Comparison of ENCODE assay signal across 10 cellular contexts in genomic region chr18:28087173-28087563, GRCh38.
DNase-seq lines count a peak whose midpoint lies in the region; ATAC-seq and TF ChIP-seq lines count a peak whose summit lies in the region.
"Had no signal": no experiment of that assay in that cellular context is flagged by ENCODE, and none has a peak within 500 bp of the region (broad histone marks: within the 10 kb centered on the region; RNA-seq: fewer than 3 reads in every experiment).

No MANE protein-coding gene starts in this region.

- DNase-seq in astrocyte of the spinal cord (ENCODE audit: low read depth, low spot score) = peak; percentile 46
- peak; percentile 23 for DNase-seq in kidney tubule cell (ENCODE audit: low spot score)
- DNase-seq in stromal cell of bone marrow (ENCODE audit: low read depth) = peak; percentile 30
- no peak for DNase-seq in spleen
- DNase-seq: activated CD4-positive, alpha-beta T cell treated with anti-CD3 and anti-CD28 coated beads, Interleukin-2, amount 50 U/mL, for 1 hour; activated naive CD8-positive, alpha-beta T cell treated with anti-CD3 and anti-CD28 coated beads, Interleukin-2, amount 50 U/mL, for 24 hours had no signal

- H3K36me3 ChIP-seq in HUES64 (ENCODE audit: insufficient read depth, low read length) = no peaks in the 10 kb centered on the region
- H3K36me3 ChIP-seq in spleen = no peaks in the 10 kb centered on the region

- no peak for ATAC-seq in GM21447 (IDR thresholded peaks at IDR 0.05; ENCODE audit: unreplicated experiment)
- no peak for ATAC-seq in GM21515 (IDR thresholded peaks at IDR 0.05; ENCODE audit: unreplicated experiment)
- ATAC-seq in GM18520 (IDR thresholded peaks at IDR 0.05; ENCODE audit: unreplicated experiment) = no peak
- ATAC-seq: activated naive CD8-positive, alpha-beta T cell treated with anti-CD3 and anti-CD28 coated beads, Interleukin-2, amount 50 U/mL, for 24 hours had no signal

- H3K9me3 ChIP-seq in HUES64 (ENCODE audit: insufficient read depth, low read depth, low read length) (no peaks in the 10 kb centered on the region), spleen (no peaks in the 10 kb centered on the region)

- intact Hi-C loops in spleen (cut with DNase I; ENCODE audit: low total_unique reads) = no loop called here

- no peak for TF ChIP-seq CTCF in astrocyte of the spinal cord (IDR thresholded peaks at IDR 0.05; ENCODE audit: low read depth, low read length)
- no peak for TF ChIP-seq CTCF in spleen (IDR thresholded peaks at IDR 0.05 in 8 of 11, conservative IDR thresholded peaks at IDR 0.05 in 3 of 11)

- H3K27me3 ChIP-seq in HUES64 (ENCODE audit: insufficient read depth, low read length) (peaks cover 43% of the 10 kb centered on the region), spleen (replicated peaks in 1 of 7) (no peaks in the 10 kb centered on the region)

- peaks cover 62% of the 10 kb centered on the region for H3K4me1 ChIP-seq in HUES64 (ENCODE audit: insufficient read depth, low read length)
- H3K4me1 ChIP-seq in spleen = no peaks in the 10 kb centered on the region

- in situ Hi-C loops in astrocyte of the spinal cord (cut with HindIII; ENCODE audit: low sequenced_read_pairs) = no loop called here

- WGBS in HUES64 = 66% methylated on average over 6 of the region's 6 CpGs
- WGBS in spleen, 5 donors = 81 to 86% (median 83%) methylated on average over 6 of the region's 6 CpGs

- no peak for TF ChIP-seq POLR2A in spleen (IDR thresholded peaks at IDR 0.05)

- H3K27ac ChIP-seq in HUES64 (ENCODE audit: low read depth, low read length) (peak overlapping the region; percentile 70), spleen (no peak overlapping the region)

- H3K9ac ChIP-seq in HUES64 (ENCODE audit: low read depth, low read length) = peak overlapping the region; percentile 27; the same call in 1 of the 2 replicates

- H3K4me3 ChIP-seq in HUES64 (ENCODE audit: low read length) = no peak overlapping the region
- H3K4me3 ChIP-seq in astrocyte of the spinal cord (ENCODE audit: low read depth, low read length) = no peak overlapping the region
- H3K4me3 ChIP-seq in spleen = no peak overlapping the region
